9 cellular contexts compared by ENCODE assay signal in genomic region chr2:149038442-149039212, GRCh38. TPM values are rescaled to one million over a fixed set of nuclear protein-coding genes. Genes with fewer than 3 reads are reported as not detected.
DNase-seq lines count a peak whose midpoint lies in the region; ATAC-seq, FAIRE-seq and TF ChIP-seq lines count a peak whose summit lies in the region.
"Had no signal": no experiment of that assay in that cellular context is flagged by ENCODE, and none has a peak within 500 bp of the region (broad histone marks: within the 10 kb centered on the region; RNA-seq: fewer than 3 reads in every experiment).

A gene with protein sequence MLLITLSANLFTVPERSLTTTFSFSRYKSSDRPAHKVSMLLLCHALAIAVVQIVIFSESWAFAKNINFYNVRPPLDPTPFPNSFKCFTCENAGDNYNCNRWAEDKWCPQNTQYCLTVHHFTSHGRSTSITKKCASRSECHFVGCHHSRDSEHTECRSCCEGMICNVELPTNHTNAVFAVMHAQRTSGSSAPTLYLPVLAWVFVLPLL (plus strand): TSS chr2:149038699. CDS start chr2:149130949, 92,250 bp downstream.

- no TSS peak for BruUV-seq in endothelial cell of umbilical vein (replicated peaks; lab: Mats Ljungman, UMichigan)

- H3K79me2 ChIP-seq in endothelial cell of umbilical vein (ENCODE audit: control insufficient read depth, insufficient read depth, low read length) (no peaks in the 10 kb centered on the region), parathyroid adenoma (no peaks in the 10 kb centered on the region)

- peak within 1 kb of the TSS; percentile 62 for H3K4me3 ChIP-seq in GM12875 (ENCODE audit: low read depth, low read length)
- H3K4me3 ChIP-seq in endothelial cell of umbilical vein (replicated peaks in 1 of 3; ENCODE audit: insufficient read depth in 1 of 3, low read depth in 1 of 3, low read length in 3 of 3): peak within 1 kb of the TSS in 1 of 3 experiments; percentile 1
- H3K4me3 ChIP-seq in parathyroid adenoma (ENCODE audit: low read depth, low read length): peak within 1 kb of the TSS; percentile 65

- no peak for TF ChIP-seq POLR2A in endothelial cell of umbilical vein (IDR thresholded peaks at IDR 0.05; ENCODE audit: low read depth, low read length)

- POLR2A ChIA-PET in endothelial cell of umbilical vein (lab: Charles Lee): no interaction called here

- FAIRE-seq in endothelial cell of umbilical vein (lab: Jason Lieb, UNC): no peak

- H3K4me1 ChIP-seq in endothelial cell of umbilical vein (ENCODE audit: control insufficient read depth, extremely low read depth, insufficient read depth, low read length): no peaks in the 10 kb centered on the region
- H3K4me1 ChIP-seq in parathyroid adenoma: no peaks in the 10 kb centered on the region

- DNase-seq in NCI-H2196 (lab: John Stamatoyannopoulos, UW; ENCODE audit: unreplicated experiment) (peak; percentile 69), endothelial cell of umbilical vein (ENCODE audit: low read depth, low spot score) (no peak), T1000 (lab: John Stamatoyannopoulos, UW) (no peak), cortex of kidney (lab: John Stamatoyannopoulos, UW) (no peak)
- DNase-seq: heart right ventricle had no signal

- no peak within 1 kb of the TSS for H3K9ac ChIP-seq in endothelial cell of umbilical vein (replicated peaks; ENCODE audit: extremely low read depth, insufficient read depth, low read length)
- H3K9ac ChIP-seq in parathyroid adenoma: peak within 1 kb of the TSS; percentile 43

- dilution Hi-C loops in endothelial cell of umbilical vein (cut with MboI; ENCODE audit: extremely low pct_ligation_motif_present, low sequenced_read_pairs): no loop called here

- H3K36me3 ChIP-seq in endothelial cell of umbilical vein (ENCODE audit: control insufficient read depth in 2 of 2, extremely low read depth in 1 of 2, insufficient read depth in 2 of 2, low read length in 2 of 2): no peaks in the 10 kb centered on the region
- no peaks in the 10 kb centered on the region for H3K36me3 ChIP-seq in parathyroid adenoma (ENCODE audit: control insufficient read depth, insufficient read depth, low read length)
- H3K36me3 ChIP-seq: heart right ventricle had no signal

- no peak within 1 kb of the TSS for H3K27ac ChIP-seq in 22Rv1
- no peak within 1 kb of the TSS for H3K27ac ChIP-seq in endothelial cell of umbilical vein (ENCODE audit: insufficient read depth, low read depth, low read length)
- H3K27ac ChIP-seq in parathyroid adenoma: no peak within 1 kb of the TSS
- H3K27ac ChIP-seq: heart right ventricle had no signal

- H4K20me1 ChIP-seq in endothelial cell of umbilical vein (replicated peaks; ENCODE audit: control insufficient read depth, extremely low read depth, insufficient read depth, low read length): no peaks in the 10 kb centered on the region

- no peak within 1 kb of the TSS for H2AFZ ChIP-seq in endothelial cell of umbilical vein (ENCODE audit: low read depth, low read length)
- H2AFZ ChIP-seq in parathyroid adenoma: peak within 1 kb of the TSS; percentile 92

- CTCF ChIA-PET in endothelial cell of umbilical vein (lab: Charles Lee): interaction anchor here (0.7 to 1.7 kb wide), 6 partner anchors 8 to 535 kb away, joined by 3 to 10 read pairs (median 5); no protein-coding TSS in a partner anchor

- H3K9me3 ChIP-seq in endothelial cell of umbilical vein (replicated peaks; ENCODE audit: control insufficient read depth, insufficient read depth, low read length) (no peaks in the 10 kb centered on the region), parathyroid adenoma (ENCODE audit: control insufficient read depth, low read length) (no peaks in the 10 kb centered on the region)
- H3K9me3 ChIP-seq: heart right ventricle had no signal

- no peaks in the 10 kb centered on the region for H3K9me1 ChIP-seq in endothelial cell of umbilical vein (replicated peaks; ENCODE audit: control insufficient read depth, extremely low read depth, insufficient read depth, low read length)

- TF ChIP-seq CTCF in 22Rv1 (IDR thresholded peaks at IDR 0.05) (peak; percentile 21), GM12875 (IDR thresholded peaks at IDR 0.05; ENCODE audit: borderline replicate concordance, insufficient read depth, low read depth, low read length) (peak; percentile 51; the same call in 1 of the 2 replicates), endothelial cell of umbilical vein (IDR thresholded peaks at IDR 0.05; ENCODE audit: extremely low read depth in 1 of 2, insufficient read depth in 1 of 2, low read depth in 1 of 2, low read length in 2 of 2) (no peak), parathyroid adenoma (IDR thresholded peaks at IDR 0.05) (no peak)

- intact Hi-C loops in endothelial cell of umbilical vein (cut with micrococcal nuclease): no loop called here

- H3K27me3 ChIP-seq in endothelial cell of umbilical vein (ENCODE audit: control insufficient read depth in 2 of 2, insufficient read depth in 2 of 2, low read length in 2 of 2) (peaks cover 22% of the 10 kb centered on the region in 2 experiments), parathyroid adenoma (ENCODE audit: control insufficient read depth, insufficient read depth, low read length) (no peaks in the 10 kb centered on the region)

- ATAC-seq in HG02759 (IDR thresholded peaks at IDR 0.05; ENCODE audit: unreplicated experiment): peak; percentile 64

- H3K4me2 ChIP-seq in endothelial cell of umbilical vein (ENCODE audit: insufficient read depth, low read length) (peak within 1 kb of the TSS; percentile 14), parathyroid adenoma (ENCODE audit: low read length) (peak within 1 kb of the TSS; percentile 78)

TF ChIP-seq in endothelial cell of umbilical vein, 7 proteins besides CTCF, POLR2A, EP300 and RAD21:
- TF ChIP-seq EZH2 (IDR thresholded peaks at IDR 0.05; ENCODE audit: borderline replicate concordance, low read depth, low read length, severe bottlenecking): peak; percentile 53
- no peak for TF ChIP-seq JUN (IDR thresholded peaks at IDR 0.05; ENCODE audit: borderline replicate concordance, insufficient read depth, insufficient read length, low read depth)

RNA-seq across cellular contexts. Expression of the gene that starts here (rescaled TPM):
- total RNA-seq in endothelial cell of umbilical vein: not detected in 2 replicates
- not detected in 2 replicates for polyA plus RNA-seq in endothelial cell of umbilical vein
- not detected in 2 replicates for polyA plus RNA-seq in endothelial cell of umbilical vein (2011; cell fraction: cytosol; rRNA removed)
- polyA plus RNA-seq in endothelial cell of umbilical vein (2011; cell fraction: nucleus; rRNA removed): not detected in 2 replicates
- polyA plus RNA-seq in endothelial cell of umbilical vein (2012): not detected in 2 replicates
- not detected in 2 replicates for polyA minus RNA-seq in endothelial cell of umbilical vein
- not detected for polyA minus RNA-seq in endothelial cell of umbilical vein (2011; cell fraction: cytosol; rRNA and poly(A)+ RNA removed)
- not detected in 2 replicates for polyA minus RNA-seq in endothelial cell of umbilical vein (2011; cell fraction: nucleus; rRNA and poly(A)+ RNA removed)
- polyA plus RNA-seq: heart right ventricle had no signal

Comparison
In these comparisons a context has a peak if more than half of its experiments do, and no peak if none do; other contexts are left out.
1. CTCF ChIP-seq: peak in 22Rv1 (single experiment) and GM12875 (single experiment); none in endothelial cell of umbilical vein (0 of 2) and parathyroid adenoma (single experiment).